ENCODE assay signal across 8 cellular contexts in the genomic region with DNA sequence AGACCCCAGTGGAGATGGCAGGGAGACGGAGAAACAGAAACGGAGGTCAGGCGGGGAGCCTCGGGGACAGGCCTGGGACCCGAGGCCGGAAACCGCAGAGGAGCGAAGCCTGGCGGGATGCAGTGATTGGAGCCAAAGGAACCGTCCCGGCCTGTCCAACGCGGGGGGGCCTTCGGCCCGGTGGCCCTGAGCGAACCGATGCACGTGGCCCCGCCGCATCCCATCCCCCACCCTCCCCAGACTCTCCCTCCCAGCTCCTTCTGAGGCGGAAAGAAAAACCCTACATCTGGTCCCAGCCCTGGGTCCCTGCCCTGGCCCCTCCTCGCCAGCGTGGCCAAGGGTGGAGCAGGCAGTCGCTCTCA. TPM values are rescaled to one million over a fixed set of nuclear protein-coding genes. Genes with fewer than 3 reads are reported as not detected.
DNase-seq lines count a peak whose midpoint lies in the region; ATAC-seq and TF ChIP-seq lines count a peak whose summit lies in the region.

No MANE protein-coding gene starts in this region.

- ATAC-seq in GM18861 (IDR thresholded peaks at IDR 0.05; ENCODE audit: unreplicated experiment) = no peak
- no peak for ATAC-seq in HG03039 (IDR thresholded peaks at IDR 0.05; ENCODE audit: unreplicated experiment)
- ATAC-seq in HG02870 (IDR thresholded peaks at IDR 0.05; ENCODE audit: unreplicated experiment) = no peak

- H3K79me2 ChIP-seq in osteoblast (ENCODE audit: insufficient read depth, low read length) = no peaks in the 10 kb centered on the region

- TF ChIP-seq CTCF in GM12875 (IDR thresholded peaks at IDR 0.05; ENCODE audit: borderline replicate concordance, insufficient read depth, low read depth, low read length) = no peak
- no peak for TF ChIP-seq CTCF in osteoblast (IDR thresholded peaks at IDR 0.05; ENCODE audit: extremely low read depth, low read depth, low read length)
- no peak for TF ChIP-seq CTCF in GM13977 (IDR thresholded peaks at IDR 0.05; ENCODE audit: extremely low read depth, insufficient read depth, missing control alignments)

- in situ Hi-C loops in GM13977 (cut with MboI; ENCODE audit: low pct_unique_long_range_greater_than_20kb, low sequenced_read_pairs, unreplicated experiment) = loop anchor here (25.0 kb wide), 1 partner anchor 156 kb away; a partner anchor contains a TSS

- peak overlapping the region; percentile 85 for H2AFZ ChIP-seq in osteoblast (ENCODE audit: low read length)

- no peaks in the 10 kb centered on the region for H4K20me1 ChIP-seq in osteoblast (ENCODE audit: insufficient read depth, low read length)

- no peak overlapping the region for H3K27ac Mint-ChIP-seq in activated CD4-positive, alpha-beta T cell treated with anti-CD3 and anti-CD28 coated beads, Interleukin-2, amount 10 ng/mL, durations not matched to agents 24 days and 14 days

- DNase-seq in activated CD4-positive, alpha-beta T cell treated with anti-CD3 and anti-CD28 coated beads, Interleukin-2, amount 10 ng/mL, durations not matched to agents 24 days and 14 days = no peak
- DNase-seq in fibroblast of peridontal ligament (ENCODE audit: extremely low read depth) (peak; percentile 89), osteoblast (ENCODE audit: insufficient read length, low spot score, missing footprints) (peak; percentile 78), GM13977 (ENCODE audit: low spot score) (no peak)

- H3K27ac ChIP-seq in osteoblast (ENCODE audit: low read depth, low read length) = no peak overlapping the region

- H3K9me3 ChIP-seq in osteoblast (ENCODE audit: low read depth, low read length) = no peaks in the 10 kb centered on the region

- H3K36me3 Mint-ChIP-seq in activated CD4-positive, alpha-beta T cell treated with anti-CD3 and anti-CD28 coated beads, Interleukin-2, amount 10 ng/mL, durations not matched to agents 24 days and 14 days (ENCODE audit: low read depth) = no peaks in the 10 kb centered on the region

- H3K4me2 ChIP-seq in osteoblast (ENCODE audit: insufficient read depth, low read length) = peak overlapping the region; percentile 94

- H3K27me3 ChIP-seq in osteoblast (ENCODE audit: insufficient read depth, low read length) = no peaks in the 10 kb centered on the region

- intact Hi-C loops in activated CD4-positive, alpha-beta T cell treated with anti-CD3 and anti-CD28 coated beads, Interleukin-2, amount 10 ng/mL, durations not matched to agents 24 days and 14 days (cut with micrococcal nuclease) = loop anchor here (1.0 to 2.0 kb wide), 3 partner anchors 17 to 46 kb away; no protein-coding TSS in a partner anchor

- peaks cover 20% of the 10 kb centered on the region for H3K4me1 Mint-ChIP-seq in activated CD4-positive, alpha-beta T cell treated with anti-CD3 and anti-CD28 coated beads, Interleukin-2, amount 10 ng/mL, durations not matched to agents 24 days and 14 days

- H3K27me3 Mint-ChIP-seq in activated CD4-positive, alpha-beta T cell treated with anti-CD3 and anti-CD28 coated beads, Interleukin-2, amount 10 ng/mL, durations not matched to agents 24 days and 14 days = peaks cover 39% of the 10 kb centered on the region

- peak overlapping the region; percentile 89 for H3K4me3 Mint-ChIP-seq in activated CD4-positive, alpha-beta T cell treated with anti-CD3 and anti-CD28 coated beads, Interleukin-2, amount 10 ng/mL, durations not matched to agents 24 days and 14 days

- H3K4me3 ChIP-seq in GM12875 (ENCODE audit: low read depth, low read length) (peak overlapping the region; percentile 48), osteoblast (ENCODE audit: insufficient read depth, low read length) (peak overlapping the region; percentile 66)

- no peaks in the 10 kb centered on the region for H3K9me3 Mint-ChIP-seq in activated CD4-positive, alpha-beta T cell treated with anti-CD3 and anti-CD28 coated beads, Interleukin-2, amount 10 ng/mL, durations not matched to agents 24 days and 14 days

- H3K36me3 ChIP-seq in osteoblast (ENCODE audit: insufficient read depth, low read length) = no peaks in the 10 kb centered on the region

- peaks cover 57% of the 10 kb centered on the region for H3K4me1 ChIP-seq in osteoblast (ENCODE audit: insufficient read depth, low read length)

RNA-seq across cellular contexts. Expression of a gene that starts 1.2 kb away (rescaled TPM):
- 0.62 and 1.4 TPM in 2 replicates for total RNA-seq in activated CD4-positive, alpha-beta T cell treated with anti-CD3 and anti-CD28 coated beads, Interleukin-2, amount 10 ng/mL, durations not matched to agents 24 days and 14 days
- total RNA-seq in osteoblast = 9.1 and 16.6 TPM in 2 replicates

RNA-seq across cellular contexts. Expression of a gene that starts 21.6 kb away (rescaled TPM):
- 35.9 and 40.5 TPM in 2 replicates for total RNA-seq in activated CD4-positive, alpha-beta T cell treated with anti-CD3 and anti-CD28 coated beads, Interleukin-2, amount 10 ng/mL, durations not matched to agents 24 days and 14 days
- total RNA-seq in osteoblast = 8.3 and 12.7 TPM in 2 replicates

RNA-seq across cellular contexts. Expression of a gene that starts 21.9 kb away (rescaled TPM):
- total RNA-seq in activated CD4-positive, alpha-beta T cell treated with anti-CD3 and anti-CD28 coated beads, Interleukin-2, amount 10 ng/mL, durations not matched to agents 24 days and 14 days = 75.4 and 83.1 TPM in 2 replicates
- total RNA-seq in osteoblast = 16.8 and 21.0 TPM in 2 replicates

RNA-seq across cellular contexts. Expression of a gene that starts 29.4 kb away (rescaled TPM):
- 0.05 TPM in 2 replicates for total RNA-seq in activated CD4-positive, alpha-beta T cell treated with anti-CD3 and anti-CD28 coated beads, Interleukin-2, amount 10 ng/mL, durations not matched to agents 24 days and 14 days
- 0.36 and 1.5 TPM in 2 replicates for total RNA-seq in osteoblast

RNA-seq across cellular contexts. Expression of a gene that starts 34.3 kb away (rescaled TPM):
- total RNA-seq in activated CD4-positive, alpha-beta T cell treated with anti-CD3 and anti-CD28 coated beads, Interleukin-2, amount 10 ng/mL, durations not matched to agents 24 days and 14 days = 134 and 135 TPM in 2 replicates
- 16.2 and 17.7 TPM in 2 replicates for total RNA-seq in osteoblast

Comparison
In these comparisons a context has a peak if more than half of its experiments do, and no peak if none do; other contexts are left out.
1. DNase-seq: peak in fibroblast of peridontal ligament (single experiment) and osteoblast (single experiment); none in activated CD4-positive, alpha-beta T cell treated with anti-CD3 and anti-CD28 coated beads, Interleukin-2, amount 10 ng/mL, durations not matched to agents 24 days and 14 days (single experiment) and GM13977 (single experiment).